In genomic region chr1:184183919-184184318, GRCh38 we compare ENCODE assay signal across 35 cellular contexts.
"Had no signal": no experiment of that assay in that cellular context is flagged by ENCODE, and none has a peak within 500 bp of the region (broad histone marks: within the 10 kb centered on the region; RNA-seq: fewer than 3 reads in every experiment).

No MANE protein-coding gene starts in this region.

- DNase-seq: Kasumi-1, MG63, MM.1S, MV-4-11, NCI-H1048, NCI-H1092, NCI-H1092 treated with DMSO at 0.1 percent for 48 hours, NCI-H1105, NCI-H1105 treated with DMSO at 0.1 percent for 48 hours, NCI-H1417, NCI-H1417 treated with DMSO at 0.1 percent for 48 hours, NCI-H1436, NCI-H1436 treated with DMSO at 0.1 percent for 48 hours, NCI-H146, NCI-H1694, NCI-H1694 treated with DMSO at 0.1 percent for 48 hours, NCI-H187, NCI-H187 treated with DMSO at 0.1 percent for 48 hours, NCI-H1930, NCI-H2029, NCI-H2029 treated with DMSO at 0.1 percent for 48 hours, NCI-H2081, NCI-H2081 treated with DMSO at 0.1 percent for 48 hours, NCI-H2107, NCI-H2171, NCI-H2171 treated with DMSO at 0.1 percent for 48 hours, NCI-H2227 treated with DMSO at 0.1 percent for 48 hours, NCI-H226, NCI-H345, NCI-H446, NCI-H446 treated with DMSO at 0.1 percent for 48 hours, NCI-H510A, NCI-H510A treated with DMSO at 0.1 percent for 48 hours, NCI-H524, NCI-H524 treated with DMSO at 0.1 percent for 48 hours had no signal

- H3K9me3 ChIP-seq: MG63 had no signal

- H3K4me3 ChIP-seq: MG63 had no signal

- H3K36me3 ChIP-seq: MG63 had no signal

- H3K27me3 ChIP-seq: MG63 had no signal
